In genomic region chr12:92143280-92143679, GRCh38 we compare ENCODE assay signal across 8 cellular contexts.
DNase-seq lines count a peak whose midpoint lies in the region; TF ChIP-seq lines count a peak whose summit lies in the region.

No MANE protein-coding gene starts in this region.

- peak overlapping the region; percentile 95 for H3K4me3 ChIP-seq in AG04449 (ENCODE audit: low read depth, low read length)
- H3K4me3 ChIP-seq in HUES6 (ENCODE audit: low read depth, low read length), result peak overlapping the region; percentile 88
- peak overlapping the region; percentile 94 to 98 for H3K4me3 ChIP-seq in cardiac fibroblast (replicated peaks in 1 of 2; ENCODE audit: low read depth in 2 of 2, low read length in 2 of 2)
- peak overlapping the region; percentile 95 to 98 for H3K4me3 ChIP-seq in muscle layer of duodenum (ENCODE audit: low read depth in 1 of 2, low read length in 2 of 2)

- CTCF ChIA-PET in AG04449 (lab: Yijun Ruan, JAX), result interaction anchor here (0.6 to 4.7 kb wide), 15 partner anchors 9 to 761 kb away, joined by 3 to 43 read pairs (median 3); no protein-coding TSS in a partner anchor

- H3K9ac ChIP-seq in HUES6 (ENCODE audit: low read length), result no peak overlapping the region

- POLR2A ChIA-PET in AG04449 (lab: Yijun Ruan, JAX), result interaction anchor here (0.6 to 3.2 kb wide), 6 partner anchors 9 to 761 kb away, joined by 4 to 43 read pairs (median 18); no protein-coding TSS in a partner anchor

- H3K4me1 ChIP-seq in HUES6 (ENCODE audit: control insufficient read depth, insufficient read depth, low read length), result peaks cover 43% of the 10 kb centered on the region
- H3K4me1 ChIP-seq in muscle layer of duodenum (ENCODE audit: control insufficient read depth in 1 of 2, insufficient read depth in 2 of 2, low read length in 2 of 2), result peaks cover 10 to 11% of the 10 kb centered on the region in 2 donors

- H3K36me3 ChIP-seq in HUES6 (ENCODE audit: control insufficient read depth, insufficient read depth, low read length) (peaks cover 28% of the 10 kb centered on the region), muscle layer of duodenum (ENCODE audit: control insufficient read depth in 1 of 2, insufficient read depth in 2 of 2, low read length in 2 of 2) (peaks cover 16 to 29% of the 10 kb centered on the region in 2 donors)

- no peak overlapping the region for H3K27ac ChIP-seq in HUES6 (ENCODE audit: low read depth, low read length)
- peak overlapping the region; percentile 93 for H3K27ac ChIP-seq in muscle layer of duodenum (ENCODE audit: low read length)

- H3K27me3 ChIP-seq in HUES6 (ENCODE audit: control insufficient read depth, insufficient read depth, low read length) (no peaks in the 10 kb centered on the region), muscle layer of duodenum (ENCODE audit: low read depth, low read length) (no peaks in the 10 kb centered on the region)

- no peaks in the 10 kb centered on the region for H3K9me3 ChIP-seq in HUES6 (ENCODE audit: control insufficient read depth, insufficient read depth, low read depth, low read length)
- no peaks in the 10 kb centered on the region for H3K9me3 ChIP-seq in muscle layer of duodenum (ENCODE audit: control insufficient read depth in 1 of 2, low read length in 2 of 2)

- DNase-seq in AG04449 (ENCODE audit: low read depth, low spot score), result no peak
- DNase-seq in cardiac fibroblast (ENCODE audit: low read depth in 2 of 2), result peak in 1 of 2 donors; percentile 22
- DNase-seq in DMS 273 treated with DMSO at 0.1 percent for 48 hours (lab: John Stamatoyannopoulos, UW), result no peak
- no peak for DNase-seq in 8988T
- DNase-seq in hippocampal formation (lab: John Stamatoyannopoulos, UW), result no peak
- no peak for DNase-seq in foreskin melanocyte

- TF ChIP-seq CTCF in AG04449 (IDR thresholded peaks at IDR 0.05; ENCODE audit: insufficient read depth, low read length, missing control alignments), result no peak
- TF ChIP-seq CTCF in cardiac fibroblast (IDR thresholded peaks at IDR 0.05; ENCODE audit: low read depth, low read length), result no peak
